ENCODE assay signal across 15 cellular contexts in the genomic region with DNA sequence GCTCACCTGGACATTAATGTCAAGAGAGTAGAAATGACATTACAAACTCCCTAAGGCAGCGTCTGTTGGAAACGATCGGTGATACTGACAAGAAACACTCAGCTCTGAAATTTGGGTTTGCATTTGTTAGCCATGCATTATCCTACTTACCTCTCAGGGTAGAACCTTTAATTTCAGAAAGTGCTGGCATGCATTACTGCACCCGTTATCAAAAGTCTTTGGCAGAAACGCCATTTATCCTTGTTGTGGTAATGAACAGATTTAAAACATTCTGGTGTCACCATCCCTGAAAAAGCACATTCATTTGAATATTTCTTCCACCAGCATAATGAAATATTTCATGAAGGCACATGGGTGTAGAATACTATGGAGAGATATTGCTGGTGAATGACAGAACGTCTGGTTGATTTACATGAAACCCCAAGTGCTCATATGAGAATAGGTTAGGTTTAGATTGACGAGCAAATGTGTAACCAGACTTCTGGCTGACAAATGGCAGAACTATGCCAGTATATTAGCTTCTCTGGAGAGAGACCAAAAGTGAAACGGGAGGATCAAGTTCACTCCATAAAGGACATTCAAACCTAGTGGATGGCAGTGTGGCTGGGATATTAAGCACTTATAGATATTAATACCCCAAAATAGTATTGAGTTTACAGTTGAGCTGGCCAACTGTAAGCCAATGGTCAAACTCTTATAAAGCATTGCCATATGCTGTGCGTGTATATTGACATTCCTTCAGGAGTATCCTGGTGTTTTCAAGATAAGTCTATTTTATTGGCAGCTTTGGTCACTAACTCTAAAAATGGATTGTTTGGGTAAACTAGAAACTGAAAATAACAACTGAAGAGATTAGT. TPM values are rescaled to one million over a fixed set of nuclear protein-coding genes. Genes with fewer than 3 reads are reported as not detected.
A peak's percentile ranks its signal among the peaks of the same experiment; 100 is the strongest.
DNase-seq lines count a peak whose midpoint lies in the region; FAIRE-seq and TF ChIP-seq lines count a peak whose summit lies in the region.
"Had no signal": no experiment of that assay in that cellular context is flagged by ENCODE, and none has a peak within 500 bp of the region (broad histone marks: within the 10 kb centered on the region; RNA-seq: fewer than 3 reads in every experiment).

No MANE protein-coding gene starts in this region.

- H3K9me3 Mint-ChIP-seq in astrocyte (ENCODE audit: unreplicated experiment): peaks cover 3% of the 10 kb centered on the region
- H3K9me3 Mint-ChIP-seq: T-cell had no signal

- no peaks in the 10 kb centered on the region for H3K9me3 ChIP-seq in astrocyte (ENCODE audit: insufficient read depth, low read depth, low read length)
- no peaks in the 10 kb centered on the region for H3K9me3 ChIP-seq in hepatocyte (ENCODE audit: low read depth)
- H3K9me3 ChIP-seq: testis had no signal

- H3K4me3 ChIP-seq in astrocyte (ENCODE audit: insufficient read depth, low read depth, low read length): no peak overlapping the region
- H3K4me3 ChIP-seq in hepatocyte: no peak overlapping the region
- peak overlapping the region; percentile 33 for H3K4me3 ChIP-seq in skeletal muscle cell (ENCODE audit: low read depth, low read length)
- H3K4me3 ChIP-seq: testis had no signal

- peaks cover 29% of the 10 kb centered on the region for H3K4me1 Mint-ChIP-seq in astrocyte (ENCODE audit: low read depth, unreplicated experiment)
- H3K4me1 Mint-ChIP-seq: T-cell had no signal

- H3K27ac Mint-ChIP-seq in astrocyte (ENCODE audit: unreplicated experiment): peak overlapping the region; percentile 3
- H3K27ac Mint-ChIP-seq: T-cell had no signal

- H2AFZ ChIP-seq in astrocyte (ENCODE audit: low read depth, low read length) (no peak overlapping the region), hepatocyte (no peak overlapping the region)

- peaks cover 4% of the 10 kb centered on the region for H3K4me1 ChIP-seq in astrocyte (ENCODE audit: insufficient read depth, low read length)
- H3K4me1 ChIP-seq in hepatocyte (ENCODE audit: insufficient read depth): peaks cover 3% of the 10 kb centered on the region
- H3K4me1 ChIP-seq: testis had no signal

- H3K36me3 ChIP-seq in astrocyte (ENCODE audit: insufficient read depth, low read length): no peaks in the 10 kb centered on the region
- H3K36me3 ChIP-seq in hepatocyte (replicated peaks; ENCODE audit: insufficient read depth, low read depth): no peaks in the 10 kb centered on the region

- DNase-seq in HCEC 1CT (peak; percentile 48), astrocyte (ENCODE audit: low read depth) (peak; percentile 37), hepatocyte (ENCODE audit: low spot score) (peak; percentile 11), skeletal muscle cell (ENCODE audit: low read depth) (peak; percentile 60), occipital lobe (lab: John Stamatoyannopoulos, UW) (no peak), NCI-H524 treated with DMSO at 0.1 percent for 48 hours (lab: John Stamatoyannopoulos, UW) (no peak), SW 1271 (lab: John Stamatoyannopoulos, UW) (no peak)
- DNase-seq: activated CD4-positive, alpha-beta T cell treated with anti-CD3 and anti-CD28 coated beads for 48 hours; midbrain; NCI-H187; retina; T-cell; testis had no signal

- no peak overlapping the region for H3K4me3 Mint-ChIP-seq in astrocyte (ENCODE audit: unreplicated experiment)
- H3K4me3 Mint-ChIP-seq: T-cell had no signal

- no peaks in the 10 kb centered on the region for H3K79me2 ChIP-seq in astrocyte (ENCODE audit: insufficient read depth, low read length)
- H3K79me2 ChIP-seq in hepatocyte: no peaks in the 10 kb centered on the region

- H3K9me2 ChIP-seq in hepatocyte (replicated peaks; ENCODE audit: insufficient read depth): no peaks in the 10 kb centered on the region

- no peaks in the 10 kb centered on the region for H3K27me3 Mint-ChIP-seq in astrocyte (ENCODE audit: low read depth, unreplicated experiment)
- H3K27me3 Mint-ChIP-seq: T-cell had no signal

- H3K9ac ChIP-seq in astrocyte (ENCODE audit: low read length): no peak overlapping the region
- H3K9ac ChIP-seq: KMS-11 had no signal

- H4K20me1 ChIP-seq in astrocyte (ENCODE audit: insufficient read depth, low read length) (no peaks in the 10 kb centered on the region), hepatocyte (ENCODE audit: insufficient read depth, poor library complexity, severe bottlenecking) (no peaks in the 10 kb centered on the region)

- peak overlapping the region; percentile 11 for H3K4me2 ChIP-seq in astrocyte (ENCODE audit: low read length)
- no peak overlapping the region for H3K4me2 ChIP-seq in hepatocyte
- H3K4me2 ChIP-seq: KMS-11 had no signal

- 73% methylated on average over 9 of the region's 9 CpGs for WGBS in hepatocyte (ENCODE audit: low lambda C conversion rate, missing lambda C conversion rate)

- no peak overlapping the region for H3K27ac ChIP-seq in astrocyte (ENCODE audit: low read depth, low read length)
- H3K27ac ChIP-seq in hepatocyte: no peak overlapping the region
- H3K27ac ChIP-seq: KMS-11, testis had no signal

- FAIRE-seq in astrocyte (lab: Jason Lieb, UNC): no peak

- TF ChIP-seq CTCF in astrocyte (IDR thresholded peaks at IDR 0.05; ENCODE audit: insufficient read depth, low read depth, low read length) (no peak), hepatocyte (IDR thresholded peaks at IDR 0.05; ENCODE audit: poor library complexity) (no peak)

- H3K27me3 ChIP-seq in astrocyte (ENCODE audit: insufficient read depth, low read length) (no peaks in the 10 kb centered on the region), hepatocyte (no peaks in the 10 kb centered on the region)
- H3K27me3 ChIP-seq: testis had no signal

- peaks cover 2% of the 10 kb centered on the region for H3K36me3 Mint-ChIP-seq in astrocyte (ENCODE audit: low read depth, unreplicated experiment)
- H3K36me3 Mint-ChIP-seq: brain, T-cell had no signal

RNA-seq across cellular contexts. Expression of a gene that starts 53.6 kb away (rescaled TPM):
- total RNA-seq in astrocyte (2.8 and 7.6 TPM in 2 replicates), hepatocyte (37.4 and 41.1 TPM in 2 replicates), occipital lobe (0.16 TPM)
- 20.3 and 21.0 TPM in 2 replicates for polyA plus RNA-seq in hepatocyte

Comparison
In these comparisons a context has a peak if more than half of its experiments do, and no peak if none do; other contexts are left out.
1. DNase-seq: peak in HCEC 1CT (single experiment), astrocyte (single experiment), hepatocyte (single experiment) and skeletal muscle cell (single experiment); none in occipital lobe (single experiment), NCI-H524 treated with DMSO at 0.1 percent for 48 hours (single experiment) and SW 1271 (0 of 2).